13 cellular contexts compared by ENCODE assay signal in genomic region chr1:25757151-25757845, GRCh38.
"Had no signal": no experiment of that assay in that cellular context is flagged by ENCODE, and none has a peak within 500 bp of the region (broad histone marks: within the 10 kb centered on the region; RNA-seq: fewer than 3 reads in every experiment).

No MANE protein-coding gene starts in this region.

- H3K79me2 ChIP-seq: hepatocyte had no signal

- DNase-seq: activated CD4-positive, alpha-beta T cell treated with anti-CD3 and anti-CD28 coated beads, Interleukin-2, amount 50 U/mL, for 4 hours; activated gamma-delta T cell; effector memory CD4-positive, alpha-beta T cell; foreskin keratinocyte; mesenchymal stem cell; mucosa of descending colon; naive B cell; occipital lobe; stimulated activated CD4-positive, alpha-beta T cell treated with anti-CD3 and anti-CD28 coated beads, Interleukin-1b, Interleukin-23, amount 100 ng/mL, for 48 hours had no signal

- H3K27ac ChIP-seq: epithelial cell of prostate, foreskin keratinocyte, hepatocyte, tibial nerve had no signal

- H3K9me3 ChIP-seq: mucosa of descending colon, tibial nerve had no signal

- H3K27me3 ChIP-seq: hepatocyte, tibial nerve had no signal

- H3K4me2 ChIP-seq: hepatocyte had no signal

- H3K4me3 ChIP-seq: hepatocyte, mucosa of descending colon, tibial nerve had no signal

- ATAC-seq: foreskin keratinocyte, mucosa of descending colon had no signal

- H2AFZ ChIP-seq: hepatocyte had no signal

- FAIRE-seq: urothelium cell line had no signal
